ENCODE assay signal across 15 cellular contexts in the genomic region with DNA sequence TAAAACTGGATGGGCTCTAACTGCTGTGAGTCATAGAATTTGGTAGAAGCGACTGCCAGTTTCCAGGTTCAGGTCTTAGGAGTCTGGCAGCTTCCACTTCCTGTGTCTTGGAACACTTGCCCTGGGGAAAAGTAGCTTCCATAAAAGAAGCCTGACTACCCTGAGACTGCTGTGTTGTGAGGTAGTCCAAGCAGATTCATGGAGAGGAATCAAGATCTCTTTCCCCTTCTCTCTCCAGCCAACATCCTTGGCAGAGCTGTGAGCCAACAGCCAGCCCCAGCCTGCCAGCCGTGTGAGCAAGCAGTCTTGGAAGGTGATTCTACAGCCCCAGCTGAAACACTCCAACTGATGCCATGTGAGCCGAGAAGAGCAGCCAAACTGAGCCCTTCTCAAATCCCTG. TPM values are rescaled to one million over a fixed set of nuclear protein-coding genes. Genes with fewer than 3 reads are reported as not detected.
DNase-seq lines count a peak whose midpoint lies in the region; ATAC-seq and TF ChIP-seq lines count a peak whose summit lies in the region.
"Had no signal": no experiment of that assay in that cellular context is flagged by ENCODE, and none has a peak within 500 bp of the region (broad histone marks: within the 10 kb centered on the region; RNA-seq: fewer than 3 reads in every experiment).

No MANE protein-coding gene starts in this region.

- ATAC-seq in right cardiac atrium = peak; percentile 29 to 37
- ATAC-seq: mucosa of descending colon had no signal

- H3K27me3 ChIP-seq in right cardiac atrium (ENCODE audit: control insufficient read depth, insufficient read depth) (no peaks in the 10 kb centered on the region), right atrium auricular region (no peaks in the 10 kb centered on the region), breast epithelium (no peaks in the 10 kb centered on the region), brain microvascular endothelial cell (replicated peaks) (no peaks in the 10 kb centered on the region)
- H3K27me3 ChIP-seq: adrenal gland had no signal

- intact Hi-C loops in right cardiac atrium (cut with DNase I) (no loop called here), breast epithelium (cut with DNase I; ENCODE audit: low total_unique reads) (no loop called here)

- no peak for DNase-seq in right cardiac atrium
- DNase-seq in right atrium auricular region (ENCODE audit: low spot score) = no peak
- DNase-seq in breast epithelium (ENCODE audit: low spot score in 2 of 2) = peak in 1 of 2 donors; percentile 68
- peak; percentile 31 for DNase-seq in midbrain (lab: John Stamatoyannopoulos, UW)
- no peak for DNase-seq in Kasumi-1 (lab: John Stamatoyannopoulos, UW)
- no peak for DNase-seq in GOT3 (lab: John Stamatoyannopoulos, UW)
- no peak for DNase-seq in brain microvascular endothelial cell
- DNase-seq in retina = no peak
- DNase-seq: DMS53; effector memory CD4-positive, alpha-beta T cell; Karpas-422; mucosa of descending colon; SHP77 had no signal

- H3K27ac ChIP-seq in right cardiac atrium (ENCODE audit: low read length) (no peak overlapping the region), right atrium auricular region (no peak overlapping the region), breast epithelium (peak overlapping the region; percentile 36 to 58), brain microvascular endothelial cell (no peak overlapping the region)
- H3K27ac ChIP-seq: adrenal gland had no signal

- in situ Hi-C loops in brain microvascular endothelial cell (cut with HindIII; ENCODE audit: low pct_ligation_motif_present, low sequenced_read_pairs) = no loop called here

- H3K9me3 ChIP-seq in right cardiac atrium (ENCODE audit: control insufficient read depth, low read length) (no peaks in the 10 kb centered on the region), right atrium auricular region (no peaks in the 10 kb centered on the region), breast epithelium (no peaks in the 10 kb centered on the region)
- H3K9me3 ChIP-seq: adrenal gland, mucosa of descending colon had no signal

- 41% methylated on average over 3 of the region's 3 CpGs for WGBS in right cardiac atrium

- H3K4me3 ChIP-seq in right cardiac atrium (ENCODE audit: low read length) (no peak overlapping the region), right atrium auricular region (no peak overlapping the region), breast epithelium (no peak overlapping the region), brain microvascular endothelial cell (ENCODE audit: low read depth, low read length) (no peak overlapping the region)
- H3K4me3 ChIP-seq: adrenal gland, mucosa of descending colon, skin epidermis had no signal

- H3K4me1 ChIP-seq in right cardiac atrium (ENCODE audit: control insufficient read depth, insufficient read depth, low read length) (no peaks in the 10 kb centered on the region), right atrium auricular region (peaks cover 0 to 7% of the 10 kb centered on the region in 2 donors), breast epithelium (no peaks in the 10 kb centered on the region)
- H3K4me1 ChIP-seq: adrenal gland had no signal

- H3K36me3 ChIP-seq in right atrium auricular region (no peaks in the 10 kb centered on the region), breast epithelium (no peaks in the 10 kb centered on the region), brain microvascular endothelial cell (replicated peaks) (no peaks in the 10 kb centered on the region)
- H3K36me3 ChIP-seq: adrenal gland had no signal

- TF ChIP-seq CTCF in right atrium auricular region (IDR thresholded peaks at IDR 0.05) (no peak), breast epithelium (IDR thresholded peaks at IDR 0.05) (no peak), brain microvascular endothelial cell (IDR thresholded peaks at IDR 0.05; ENCODE audit: low read depth, low read length, missing control alignments) (no peak)

- no peak for TF ChIP-seq POLR2A in breast epithelium (IDR thresholded peaks at IDR 0.05)

RNA-seq across cellular contexts. Expression of a gene that starts 33.7 kb away (rescaled TPM):
- 10 to 100 TPM; 14.2 to 24.2 (median 15.6) TPM for total RNA-seq in right cardiac atrium
- polyA plus RNA-seq in right cardiac atrium = 8.6 TPM
- 10 to 100 TPM; 16.8 to 19.7 TPM for total RNA-seq in right atrium auricular region
- 10 to 100 TPM; 26.1 to 46.8 (median 42.6) TPM for total RNA-seq in breast epithelium

RNA-seq across cellular contexts. Expression of a gene that starts 41.3 kb away (rescaled TPM):
- total RNA-seq in right cardiac atrium (not detected), right atrium auricular region (not detected), breast epithelium (not detected)
- polyA plus RNA-seq in right cardiac atrium = not detected
- total RNA-seq: mucosa of descending colon had no signal

Comparison
In these comparisons a context has a peak if more than half of its experiments do, and no peak if none do; other contexts are left out.
1. H3K27ac ChIP-seq: peak in breast epithelium (2 of 2); none in right cardiac atrium (single experiment), right atrium auricular region (0 of 2) and brain microvascular endothelial cell (single experiment).